11 cellular contexts compared by ENCODE assay signal in the genomic region with DNA sequence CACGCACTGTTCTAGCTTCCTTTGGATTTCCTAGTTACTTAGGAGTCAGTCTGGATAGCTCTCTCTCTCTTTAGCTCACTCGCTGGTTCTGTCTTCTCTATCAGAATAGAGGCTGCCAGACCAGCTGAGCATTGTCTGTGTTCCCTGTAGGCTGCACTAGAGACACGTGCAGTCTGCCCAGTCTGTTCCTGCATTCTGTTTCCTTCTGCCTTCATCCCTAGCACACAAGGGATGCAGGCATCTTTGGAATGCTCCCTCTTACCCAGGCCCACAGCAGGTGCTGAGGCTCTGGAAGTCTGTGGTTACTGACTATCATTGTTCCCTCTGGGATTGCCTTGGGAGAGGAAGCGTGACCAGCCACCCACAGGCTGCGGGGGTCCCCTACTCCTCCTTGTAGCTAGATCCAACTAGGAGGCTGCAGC.
DNase-seq lines count a peak whose midpoint lies in the region; TF ChIP-seq lines count a peak whose summit lies in the region.
"Had no signal": no experiment of that assay in that cellular context is flagged by ENCODE, and none has a peak within 500 bp of the region (broad histone marks: within the 10 kb centered on the region; RNA-seq: fewer than 3 reads in every experiment).

No MANE protein-coding gene starts in this region.

- H3K36me3 Mint-ChIP-seq in brain, result no peaks in the 10 kb centered on the region
- H3K36me3 Mint-ChIP-seq in activated T-helper 2 cell treated with anti-CD3 and anti-CD28 coated beads, Interferon-gamma antibody, Interleukin-2, Interleukin-4, amounts not matched to agents 10 μg/mL and 5 μg/mL and 100 μg/mL, durations not matched to agents 14 hours and 24 hours and 36 hours (ENCODE audit: low read depth), result no peaks in the 10 kb centered on the region

- H3K36me3 ChIP-seq in trophoblast cell (ENCODE audit: control insufficient read depth in 1 of 2, insufficient read depth in 2 of 2, low read length in 2 of 2), result no peaks in the 10 kb centered on the region

- H4K12ac ChIP-seq in trophoblast cell (ENCODE audit: low read depth, low read length), result no peak overlapping the region

- no peak overlapping the region for H2AK5ac ChIP-seq in trophoblast cell (ENCODE audit: low read length)

- H3K9ac ChIP-seq in trophoblast cell (ENCODE audit: low read length), result no peak overlapping the region

- DNase-seq in HT1080 (ENCODE audit: low read depth), result peak; percentile 82
- peak; percentile 93 for DNase-seq in iPS DF 19.7 (ENCODE audit: low read depth, low spot score)
- DNase-seq in trophoblast cell, result peak; percentile 71 to 76
- no peak for DNase-seq in activated T-helper 2 cell treated with anti-CD3 and anti-CD28 coated beads, Interferon-gamma antibody, Interleukin-2, Interleukin-4, amounts not matched to agents 10 μg/mL and 5 μg/mL and 100 μg/mL, durations not matched to agents 14 hours and 24 hours and 36 hours (ENCODE audit: low spot score)
- no peak for DNase-seq in T-helper 9 cell
- DNase-seq in HPDE6-E6E7 (ENCODE audit: extremely low spot score), result no peak
- no peak for DNase-seq in NCI-H748 (lab: John Stamatoyannopoulos, UW; ENCODE audit: unreplicated experiment)
- DNase-seq: activated naive CD4-positive, alpha-beta T cell treated with anti-CD3 and anti-CD28 coated beads for 36 hours; DMS153; IMR-90 had no signal

- H4K91ac ChIP-seq in trophoblast cell (ENCODE audit: low read depth, low read length), result no peak overlapping the region

- H3K4me1 Mint-ChIP-seq in brain, result peaks cover 29% of the 10 kb centered on the region
- H3K4me1 Mint-ChIP-seq in activated T-helper 2 cell treated with anti-CD3 and anti-CD28 coated beads, Interferon-gamma antibody, Interleukin-2, Interleukin-4, amounts not matched to agents 10 μg/mL and 5 μg/mL and 100 μg/mL, durations not matched to agents 14 hours and 24 hours and 36 hours (ENCODE audit: low read depth), result no peaks in the 10 kb centered on the region

- H3K9me3 ChIP-seq in trophoblast cell (ENCODE audit: insufficient read depth, low read depth, low read length), result no peaks in the 10 kb centered on the region

- WGBS in trophoblast cell (ENCODE audit: extremely low coverage, insufficient coverage, insufficient read length), result no CpG with 5 or more reads among the region's 5 CpGs

- peak overlapping the region; percentile 3 to 66 (median 54) for H3K27ac Mint-ChIP-seq in brain
- no peak overlapping the region for H3K27ac Mint-ChIP-seq in activated T-helper 2 cell treated with anti-CD3 and anti-CD28 coated beads, Interferon-gamma antibody, Interleukin-2, Interleukin-4, amounts not matched to agents 10 μg/mL and 5 μg/mL and 100 μg/mL, durations not matched to agents 14 hours and 24 hours and 36 hours
- H3K27ac Mint-ChIP-seq: activated naive CD4-positive, alpha-beta T cell treated with anti-CD3 and anti-CD28 coated beads for 36 hours had no signal

- peak overlapping the region; percentile 23 for H2BK12ac ChIP-seq in trophoblast cell (ENCODE audit: low read length)

- no peak overlapping the region for H2BK120ac ChIP-seq in trophoblast cell (ENCODE audit: insufficient read depth, low read length, poor library complexity)

- no peaks in the 10 kb centered on the region for H3K27me3 Mint-ChIP-seq in brain
- H3K27me3 Mint-ChIP-seq in activated T-helper 2 cell treated with anti-CD3 and anti-CD28 coated beads, Interferon-gamma antibody, Interleukin-2, Interleukin-4, amounts not matched to agents 10 μg/mL and 5 μg/mL and 100 μg/mL, durations not matched to agents 14 hours and 24 hours and 36 hours (ENCODE audit: low read depth), result no peaks in the 10 kb centered on the region

- H3K9me3 Mint-ChIP-seq in brain, result peaks cover 0 to 8% (median 4%) of the 10 kb centered on the region in 5 experiments
- no peaks in the 10 kb centered on the region for H3K9me3 Mint-ChIP-seq in activated T-helper 2 cell treated with anti-CD3 and anti-CD28 coated beads, Interferon-gamma antibody, Interleukin-2, Interleukin-4, amounts not matched to agents 10 μg/mL and 5 μg/mL and 100 μg/mL, durations not matched to agents 14 hours and 24 hours and 36 hours

- no peak overlapping the region for H3K27ac ChIP-seq in trophoblast cell (ENCODE audit: low read depth, low read length)

- no peak overlapping the region for H3K23ac ChIP-seq in trophoblast cell (ENCODE audit: low read length)

- H3K4me3 ChIP-seq in trophoblast cell (ENCODE audit: low read depth, low read length), result no peak overlapping the region

- H3K18ac ChIP-seq in trophoblast cell (ENCODE audit: low read length), result no peak overlapping the region

- TF ChIP-seq CTCF in brain (conservative IDR thresholded peaks at IDR 0.05), result peak in 1 of 2 experiments; percentile 28

- H2BK5ac ChIP-seq in trophoblast cell (ENCODE audit: low read depth, low read length, poor library complexity), result no peak overlapping the region

- H3K4me3 Mint-ChIP-seq in brain, result no peak overlapping the region
- H3K4me3 Mint-ChIP-seq in activated T-helper 2 cell treated with anti-CD3 and anti-CD28 coated beads, Interferon-gamma antibody, Interleukin-2, Interleukin-4, amounts not matched to agents 10 μg/mL and 5 μg/mL and 100 μg/mL, durations not matched to agents 14 hours and 24 hours and 36 hours (ENCODE audit: low read depth), result no peak overlapping the region
- H3K4me3 Mint-ChIP-seq: activated naive CD4-positive, alpha-beta T cell treated with anti-CD3 and anti-CD28 coated beads for 36 hours had no signal

- H2AFZ ChIP-seq in trophoblast cell (ENCODE audit: insufficient read depth, low read length, poor library complexity), result no peak overlapping the region

- H4K8ac ChIP-seq in trophoblast cell (ENCODE audit: low read depth, low read length), result no peak overlapping the region

- intact Hi-C loops in activated T-helper 2 cell treated with anti-CD3 and anti-CD28 coated beads, Interferon-gamma antibody, Interleukin-2, Interleukin-4, amounts not matched to agents 10 μg/mL and 5 μg/mL and 100 μg/mL, durations not matched to agents 14 hours and 24 hours and 36 hours (cut with micrococcal nuclease), result no loop called here

- H3K4me2 ChIP-seq in trophoblast cell (ENCODE audit: low read length), result no peak overlapping the region

- H3K79me1 ChIP-seq in trophoblast cell (ENCODE audit: low read length), result no peaks in the 10 kb centered on the region

- H3K4me1 ChIP-seq in trophoblast cell (ENCODE audit: control insufficient read depth in 1 of 2, insufficient read depth in 2 of 2, low read length in 2 of 2), result peaks cover 2 to 11% of the 10 kb centered on the region in 2 experiments

- H3K27me3 ChIP-seq in trophoblast cell (ENCODE audit: insufficient read depth, low read length), result no peaks in the 10 kb centered on the region

- H3K4ac ChIP-seq in trophoblast cell (ENCODE audit: low read depth, low read length), result no peak overlapping the region

- no peak overlapping the region for H3K14ac ChIP-seq in trophoblast cell (ENCODE audit: low read length)

- H3K79me2 ChIP-seq in trophoblast cell (ENCODE audit: control insufficient read depth, insufficient read depth, low read length, poor library complexity), result no peaks in the 10 kb centered on the region

Comparison
In these comparisons a context has a peak if more than half of its experiments do, and no peak if none do; other contexts are left out.
1. DNase-seq: peak in HT1080 (single experiment), iPS DF 19.7 (single experiment) and trophoblast cell (2 of 2); none in activated T-helper 2 cell treated with anti-CD3 and anti-CD28 coated beads, Interferon-gamma antibody, Interleukin-2, Interleukin-4, amounts not matched to agents 10 μg/mL and 5 μg/mL and 100 μg/mL, durations not matched to agents 14 hours and 24 hours and 36 hours (single experiment), T-helper 9 cell (single experiment), HPDE6-E6E7 (single experiment) and NCI-H748 (single experiment).